1 cellular context compared by ENCODE assay signal in the genomic region with DNA sequence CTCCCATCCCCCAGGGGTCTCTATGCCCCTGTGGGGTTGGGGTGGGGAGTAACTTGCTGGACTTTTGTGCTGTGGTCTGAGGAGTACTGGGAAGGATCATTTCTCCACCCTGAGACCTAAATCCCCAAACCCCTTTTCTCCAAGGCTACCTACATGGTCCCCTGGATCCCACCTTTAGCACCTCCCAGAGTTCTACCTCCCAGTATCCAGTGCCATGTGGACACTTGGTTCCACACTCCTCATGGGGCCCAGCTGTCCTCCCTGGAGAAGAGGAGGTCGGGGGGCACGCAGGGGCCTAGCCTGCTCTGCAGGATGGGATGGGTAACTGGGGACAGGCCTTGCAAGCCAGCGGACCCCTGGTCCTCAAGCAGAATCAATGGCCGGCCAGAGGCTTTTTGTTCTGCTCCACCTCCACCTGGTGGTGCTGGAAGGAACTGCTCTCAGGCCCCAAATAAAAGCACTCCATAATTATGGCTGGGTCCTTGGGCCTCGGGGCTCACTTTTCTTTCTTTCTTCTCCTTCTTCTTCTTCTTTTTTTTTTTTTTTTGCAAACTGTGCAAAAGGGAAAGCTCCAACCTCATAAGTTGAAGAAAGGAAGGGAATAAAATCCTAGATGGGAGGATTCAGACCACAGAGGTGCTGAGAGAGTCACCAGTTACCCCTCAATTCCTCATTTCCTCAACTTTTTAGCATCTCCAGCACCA.
TF ChIP-seq lines count a peak whose summit lies in the region.

No MANE protein-coding gene starts in this region.

TF ChIP-seq in GM23338, 12 proteins besides CTCF, POLR2A, EP300 and RAD21 (continued from another document):
- TF ChIP-seq ZNF114 (CRISPR knock-in tag; IDR thresholded peaks at IDR 0.05): no peak
- no peak for TF ChIP-seq ZNF331 (CRISPR knock-in tag; IDR thresholded peaks at IDR 0.05; ENCODE audit: low read depth)
- TF ChIP-seq CREB1 (CRISPR knock-in tag; IDR thresholded peaks at IDR 0.05; ENCODE audit: low read depth): no peak
- TF ChIP-seq, protein P1, sequence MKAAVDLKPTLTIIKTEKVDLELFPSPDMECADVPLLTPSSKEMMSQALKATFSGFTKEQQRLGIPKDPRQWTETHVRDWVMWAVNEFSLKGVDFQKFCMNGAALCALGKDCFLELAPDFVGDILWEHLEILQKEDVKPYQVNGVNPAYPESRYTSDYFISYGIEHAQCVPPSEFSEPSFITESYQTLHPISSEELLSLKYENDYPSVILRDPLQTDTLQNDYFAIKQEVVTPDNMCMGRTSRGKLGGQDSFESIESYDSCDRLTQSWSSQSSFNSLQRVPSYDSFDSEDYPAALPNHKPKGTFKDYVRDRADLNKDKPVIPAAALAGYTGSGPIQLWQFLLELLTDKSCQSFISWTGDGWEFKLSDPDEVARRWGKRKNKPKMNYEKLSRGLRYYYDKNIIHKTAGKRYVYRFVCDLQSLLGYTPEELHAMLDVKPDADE (IDR thresholded peaks at IDR 0.05): no peak
- TF ChIP-seq POLR2AphosphoS5 (IDR thresholded peaks at IDR 0.05; ENCODE audit: low read depth): no peak
- no peak for TF ChIP-seq EZH2 (IDR thresholded peaks at IDR 0.05; ENCODE audit: low read depth, unreplicated experiment)
- TF ChIP-seq NANOG (IDR thresholded peaks at IDR 0.05; ENCODE audit: borderline replicate concordance): no peak
- TF ChIP-seq, protein P2, sequence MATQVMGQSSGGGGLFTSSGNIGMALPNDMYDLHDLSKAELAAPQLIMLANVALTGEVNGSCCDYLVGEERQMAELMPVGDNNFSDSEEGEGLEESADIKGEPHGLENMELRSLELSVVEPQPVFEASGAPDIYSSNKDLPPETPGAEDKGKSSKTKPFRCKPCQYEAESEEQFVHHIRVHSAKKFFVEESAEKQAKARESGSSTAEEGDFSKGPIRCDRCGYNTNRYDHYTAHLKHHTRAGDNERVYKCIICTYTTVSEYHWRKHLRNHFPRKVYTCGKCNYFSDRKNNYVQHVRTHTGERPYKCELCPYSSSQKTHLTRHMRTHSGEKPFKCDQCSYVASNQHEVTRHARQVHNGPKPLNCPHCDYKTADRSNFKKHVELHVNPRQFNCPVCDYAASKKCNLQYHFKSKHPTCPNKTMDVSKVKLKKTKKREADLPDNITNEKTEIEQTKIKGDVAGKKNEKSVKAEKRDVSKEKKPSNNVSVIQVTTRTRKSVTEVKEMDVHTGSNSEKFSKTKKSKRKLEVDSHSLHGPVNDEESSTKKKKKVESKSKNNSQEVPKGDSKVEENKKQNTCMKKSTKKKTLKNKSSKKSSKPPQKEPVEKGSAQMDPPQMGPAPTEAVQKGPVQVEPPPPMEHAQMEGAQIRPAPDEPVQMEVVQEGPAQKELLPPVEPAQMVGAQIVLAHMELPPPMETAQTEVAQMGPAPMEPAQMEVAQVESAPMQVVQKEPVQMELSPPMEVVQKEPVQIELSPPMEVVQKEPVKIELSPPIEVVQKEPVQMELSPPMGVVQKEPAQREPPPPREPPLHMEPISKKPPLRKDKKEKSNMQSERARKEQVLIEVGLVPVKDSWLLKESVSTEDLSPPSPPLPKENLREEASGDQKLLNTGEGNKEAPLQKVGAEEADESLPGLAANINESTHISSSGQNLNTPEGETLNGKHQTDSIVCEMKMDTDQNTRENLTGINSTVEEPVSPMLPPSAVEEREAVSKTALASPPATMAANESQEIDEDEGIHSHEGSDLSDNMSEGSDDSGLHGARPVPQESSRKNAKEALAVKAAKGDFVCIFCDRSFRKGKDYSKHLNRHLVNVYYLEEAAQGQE (IDR thresholded peaks at IDR 0.05; ENCODE audit: unreplicated experiment): no peak
